In genomic region chr13:26710166-26710565, GRCh38 we compare ENCODE assay signal across 22 cellular contexts. TPM values are rescaled to one million over a fixed set of nuclear protein-coding genes. Genes with fewer than 3 reads are reported as not detected.
A peak's percentile ranks its signal among the peaks of the same experiment; 100 is the strongest.
DNase-seq lines count a peak whose midpoint lies in the region; ATAC-seq and TF ChIP-seq lines count a peak whose summit lies in the region.
"Had no signal": no experiment of that assay in that cellular context is flagged by ENCODE, and none has a peak within 500 bp of the region (broad histone marks: within the 10 kb centered on the region; RNA-seq: fewer than 3 reads in every experiment).

No MANE protein-coding gene starts in this region.

- H2AK5ac ChIP-seq in mesendoderm (ENCODE audit: low read length): no peak overlapping the region

- H3K4me3 Mint-ChIP-seq in WTC11: no peak overlapping the region
- H3K4me3 Mint-ChIP-seq: CD8-positive, alpha-beta T cell had no signal

- no CpG with 5 or more reads among the region's 13 CpGs for WGBS in mesendoderm (ENCODE audit: extremely low coverage, insufficient coverage, low lambda C conversion rate)

- H3K4ac ChIP-seq in mesendoderm (ENCODE audit: low read depth, low read length): no peak overlapping the region

- DNase-seq in ELF-1 (ENCODE audit: low read depth, low spot score) (peak; percentile 72), WTC11 (ENCODE audit: low spot score) (no peak), mesendoderm (peak; percentile 24), activated gamma-delta T cell (lab: John Stamatoyannopoulos, UW) (no peak), foreskin fibroblast (no peak)
- DNase-seq: AML-193; C1 segment of cervical spinal cord; CD8-positive, alpha-beta T cell; KBM-7; NCI-H1092; NCI-H1436; NCI-H187 treated with DMSO at 0.1 percent for 48 hours; NCI-H2107; NCI-H446 treated with DMSO at 0.1 percent for 48 hours; NCI-H748 treated with DMSO at 0.1 percent for 48 hours; OCI-M1 had no signal

- peaks cover 16% of the 10 kb centered on the region for H3K9me3 Mint-ChIP-seq in WTC11

- H3K79me2 ChIP-seq in mesendoderm (ENCODE audit: control insufficient read depth, insufficient read depth, low read length): no peaks in the 10 kb centered on the region

- H3K18ac ChIP-seq in mesendoderm (ENCODE audit: low read length): no peak overlapping the region

- H4K5ac ChIP-seq in mesendoderm (ENCODE audit: low read length): no peak overlapping the region

- peaks cover 7% of the 10 kb centered on the region; the same call in 1 of the 2 replicates for H3K27me3 ChIP-seq in HUES6 (ENCODE audit: control insufficient read depth, insufficient read depth, low read length)
- H3K27me3 ChIP-seq in mesendoderm (ENCODE audit: insufficient read depth, low read length, poor library complexity): no peaks in the 10 kb centered on the region
- H3K27me3 ChIP-seq: SJSA1 had no signal

- POLR2A ChIA-PET in WTC11 (lab: Charles Lee): no interaction called here

- H2BK15ac ChIP-seq in mesendoderm (replicated peaks; ENCODE audit: low read depth): no peak overlapping the region

- peaks cover 6% of the 10 kb centered on the region for H3K27me3 Mint-ChIP-seq in WTC11 (ENCODE audit: low read depth)

- H3K4me2 ChIP-seq in mesendoderm (ENCODE audit: low read length): no peak overlapping the region

- H3K27ac ChIP-seq in HUES6 (ENCODE audit: low read depth, low read length) (no peak overlapping the region), mesendoderm (ENCODE audit: low read depth, low read length) (no peak overlapping the region)
- H3K27ac ChIP-seq: SJSA1 had no signal

- H3K36me3 Mint-ChIP-seq in WTC11: peaks cover 13% of the 10 kb centered on the region
- H3K36me3 Mint-ChIP-seq: CD8-positive, alpha-beta T cell had no signal

- CTCF ChIA-PET in WTC11 (lab: Charles Lee): interaction anchor here (1.1 to 7.8 kb wide), 5 partner anchors 9 to 525 kb away, joined by 5 to 107 read pairs (median 11); no protein-coding TSS in a partner anchor

- H3K56ac ChIP-seq in mesendoderm (ENCODE audit: low read length): no peak overlapping the region

- H3K4me1 ChIP-seq in HUES6 (ENCODE audit: control insufficient read depth, insufficient read depth, low read length) (peaks cover 8% of the 10 kb centered on the region; the same call in 1 of the 2 replicates), mesendoderm (ENCODE audit: control insufficient read depth, low read depth, low read length) (no peaks in the 10 kb centered on the region)
- H3K4me1 ChIP-seq: SJSA1 had no signal

- H3K27ac Mint-ChIP-seq in WTC11: no peak overlapping the region
- H3K27ac Mint-ChIP-seq: CD8-positive, alpha-beta T cell had no signal

- no peak for TF ChIP-seq CTCF in WTC11 (IDR thresholded peaks at IDR 0.05)
- TF ChIP-seq CTCF in foreskin fibroblast (IDR thresholded peaks at IDR 0.05; ENCODE audit: low read depth, low read length): no peak

- no peak overlapping the region for H4K8ac ChIP-seq in mesendoderm (ENCODE audit: low read depth, low read length)

- no peak overlapping the region for H2BK5ac ChIP-seq in mesendoderm (ENCODE audit: low read length)

- ATAC-seq in WTC11 (peak; percentile 53), GM21367 (IDR thresholded peaks at IDR 0.05; ENCODE audit: unreplicated experiment) (no peak), HG02885 (IDR thresholded peaks at IDR 0.05; ENCODE audit: poor library complexity, unreplicated experiment) (no peak)
- ATAC-seq: CD8-positive, alpha-beta T cell had no signal

- H3K79me1 ChIP-seq in mesendoderm (ENCODE audit: low read length): no peaks in the 10 kb centered on the region

- peaks cover 21% of the 10 kb centered on the region for H3K4me1 Mint-ChIP-seq in WTC11

- peaks cover 9% of the 10 kb centered on the region for H3K9me3 ChIP-seq in HUES6 (ENCODE audit: control insufficient read depth, insufficient read depth, low read depth, low read length)
- H3K9me3 ChIP-seq: SJSA1 had no signal

- peak overlapping the region; percentile 29 for H3K4me3 ChIP-seq in HUES6 (ENCODE audit: low read depth, low read length)
- no peak overlapping the region for H3K4me3 ChIP-seq in mesendoderm (ENCODE audit: low read length)
- H3K4me3 ChIP-seq in foreskin fibroblast (ENCODE audit: low read depth in 1 of 2, low read length in 2 of 2): no peak overlapping the region
- H3K4me3 ChIP-seq: SJSA1 had no signal

- H3K36me3 ChIP-seq in HUES6 (ENCODE audit: control insufficient read depth, insufficient read depth, low read length) (no peaks in the 10 kb centered on the region), mesendoderm (ENCODE audit: control insufficient read depth, insufficient read depth, low read length) (no peaks in the 10 kb centered on the region)
- H3K36me3 ChIP-seq: SJSA1 had no signal

- H3K9ac ChIP-seq in HUES6 (ENCODE audit: low read length) (no peak overlapping the region), mesendoderm (ENCODE audit: low read length) (no peak overlapping the region)

- H2BK120ac ChIP-seq in mesendoderm (ENCODE audit: low read depth, low read length): no peak overlapping the region

- no peak overlapping the region for H3K23ac ChIP-seq in mesendoderm (ENCODE audit: low read length)

TF ChIP-seq in WTC11, 78 proteins besides CTCF, POLR2A, EP300 and RAD21:
- TF ChIP-seq ZNF532 (CRISPR knock-in tag; IDR thresholded peaks at IDR 0.05; ENCODE audit: borderline replicate concordance) (no peak), PRRX2 (CRISPR knock-in tag; IDR thresholded peaks at IDR 0.05) (no peak), NFE2L1 (CRISPR knock-in tag; IDR thresholded peaks at IDR 0.05) (no peak), CREM (CRISPR knock-in tag; IDR thresholded peaks at IDR 0.05) (no peak), USF2 (CRISPR knock-in tag; IDR thresholded peaks at IDR 0.05) (peak; percentile 35), ELF4 (CRISPR knock-in tag; IDR thresholded peaks at IDR 0.05; ENCODE audit: low read depth) (no peak), NFATC4 (CRISPR knock-in tag; IDR thresholded peaks at IDR 0.05) (no peak)

RNA-seq across cellular contexts. Expression of gene GPR12, which starts 50.4 kb away (rescaled TPM):
- total RNA-seq in WTC11 (2021): 0.07 to 0.09 TPM in 2 of 3 replicates, not detected in the other
- polyA plus RNA-seq in mesendoderm (2013, experiment 1 of 2): 0.01 TPM
- 0.03 TPM for polyA plus RNA-seq in mesendoderm (2013, experiment 2 of 2)
- total RNA-seq: A172; CD8-positive, alpha-beta T cell; SJSA1 had no signal
- polyA plus RNA-seq: AG04450 had no signal

Comparison
In these comparisons a context has a peak if more than half of its experiments do, and no peak if none do; other contexts are left out.
1. DNase-seq: peak in ELF-1 (single experiment) and mesendoderm (single experiment); none in WTC11 (single experiment), activated gamma-delta T cell (single experiment) and foreskin fibroblast (0 of 2).